9 cellular contexts compared by ENCODE assay signal in the genomic region with DNA sequence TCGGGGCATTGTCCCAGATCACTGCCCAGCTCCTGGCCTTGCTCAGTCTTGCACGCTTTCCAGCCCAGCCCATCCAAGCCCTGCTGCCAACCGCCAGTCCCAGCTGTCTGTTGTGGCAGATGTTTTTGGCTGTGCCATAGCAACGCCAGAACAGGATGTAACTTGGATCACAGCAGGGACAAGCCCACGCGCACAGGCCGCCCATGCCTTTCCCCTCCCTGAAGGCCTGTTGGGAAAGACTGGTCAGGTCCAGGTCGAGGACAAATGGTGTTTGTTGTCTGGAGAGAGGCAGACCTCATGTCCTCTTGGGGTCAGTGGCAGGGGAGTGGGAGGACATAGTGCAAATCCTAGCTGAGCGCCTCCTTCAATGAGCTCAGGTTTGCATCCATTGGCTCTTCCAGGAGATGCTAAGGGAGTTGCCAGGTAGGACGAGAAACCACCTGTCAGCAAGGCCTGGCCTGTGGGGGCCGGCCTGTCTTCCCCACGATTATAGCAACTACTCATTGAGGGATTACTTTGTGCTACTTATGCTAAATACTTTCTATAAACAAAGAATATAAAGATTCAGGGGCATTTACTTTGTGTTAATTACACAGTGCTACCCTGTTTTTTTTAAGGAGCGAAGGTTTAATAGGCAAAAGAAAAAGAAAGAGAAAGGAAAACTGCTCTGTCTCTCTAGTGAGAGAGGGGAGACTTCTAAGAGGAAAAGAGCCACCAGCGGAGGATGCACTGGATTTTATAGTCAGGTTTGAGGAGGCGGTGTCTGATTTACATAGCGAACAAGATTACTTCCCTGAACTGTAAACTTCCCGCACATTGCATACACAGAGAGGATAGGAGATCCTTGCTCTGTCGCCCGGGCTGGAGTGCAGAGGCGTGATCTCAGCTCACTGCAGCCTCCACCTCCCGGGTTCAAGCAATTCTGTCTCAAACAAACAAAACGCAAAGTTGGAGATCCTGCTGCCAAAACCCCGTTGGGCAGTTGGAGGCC. TPM values are rescaled to one million over a fixed set of nuclear protein-coding genes. Genes with fewer than 3 reads are reported as not detected.
A peak's percentile ranks its signal among the peaks of the same experiment; 100 is the strongest.
DNase-seq lines count a peak whose midpoint lies in the region; ATAC-seq and TF ChIP-seq lines count a peak whose summit lies in the region.
"Had no signal": no experiment of that assay in that cellular context is flagged by ENCODE, and none has a peak within 500 bp of the region (broad histone marks: within the 10 kb centered on the region; RNA-seq: fewer than 3 reads in every experiment).

No MANE protein-coding gene starts in this region.

- TF ChIP-seq EP300 in upper lobe of left lung (IDR thresholded peaks at IDR 0.05): peak in 3 of 4 donors; percentile 80 to 98 (median 96)

- no peak overlapping the region for H3K4me3 ChIP-seq in lower leg skin (ENCODE audit: low read depth, poor library complexity, severe bottlenecking)
- peak overlapping the region in 1 of 4 donors; percentile 9 for H3K4me3 ChIP-seq in upper lobe of left lung

- peak in 1 of 3 donors; percentile 60 for TF ChIP-seq CTCF in lower leg skin (IDR thresholded peaks at IDR 0.05)
- TF ChIP-seq CTCF in upper lobe of left lung (IDR thresholded peaks at IDR 0.05): no peak

- intact Hi-C loops in lower leg skin (cut with DNase I; ENCODE audit: low total_unique reads): no loop called here

- no peaks in the 10 kb centered on the region for H3K9me3 ChIP-seq in upper lobe of left lung

- TF ChIP-seq POLR2A in lower leg skin (IDR thresholded peaks at IDR 0.05) (no peak), upper lobe of left lung (IDR thresholded peaks at IDR 0.05) (no peak)

- peaks cover 6 to 24% (median 15%) of the 10 kb centered on the region in 4 donors for H3K4me1 ChIP-seq in upper lobe of left lung

- peak overlapping the region in 3 of 4 donors; percentile 32 to 37 (median 34) for H3K27ac ChIP-seq in upper lobe of left lung

- peak; percentile 86 to 93 for ATAC-seq in upper lobe of left lung (ENCODE audit: low FRiP score in 2 of 2)
- ATAC-seq in GM21423 (IDR thresholded peaks at IDR 0.05; ENCODE audit: unreplicated experiment): no peak
- ATAC-seq in GM18517 (IDR thresholded peaks at IDR 0.05; ENCODE audit: unreplicated experiment): no peak
- ATAC-seq: HCT116 had no signal

- peak; percentile 83 for DNase-seq in Daoy (ENCODE audit: low read depth)
- DNase-seq in NCI-H510A treated with DMSO at 0.1 percent for 48 hours (lab: John Stamatoyannopoulos, UW): peak; percentile 66
- peak; percentile 89 to 94 for DNase-seq in dermis microvascular lymphatic vessel endothelial cell (ENCODE audit: low read depth in 2 of 2)
- peak; percentile 85 to 95 for DNase-seq in lower leg skin (ENCODE audit: low spot score in 2 of 2)
- DNase-seq in upper lobe of left lung: peak; percentile 67 to 85
- no peak for DNase-seq in activated CD8-positive, alpha-beta memory T cell treated with anti-CD3 and anti-CD28 coated beads for 24 hours

- 28 to 30% methylated on average over 22 to 23 of the region's 23 CpGs for WGBS in lower leg skin, 2 donors
- 41 to 58% methylated on average over 22 to 23 of the region's 23 CpGs for WGBS in upper lobe of left lung, 2 donors

- H3K27me3 ChIP-seq in upper lobe of left lung: no peaks in the 10 kb centered on the region

- no peaks in the 10 kb centered on the region for H3K36me3 ChIP-seq in upper lobe of left lung

RNA-seq across cellular contexts. Expression of a gene that starts 42.8 kb away (rescaled TPM):
- total RNA-seq in Daoy (2014; rRNA removed; shearing (Covaris generic)): 65.4 and 136 TPM in 2 replicates
- 190 and 213 TPM in 2 replicates for total RNA-seq in dermis microvascular lymphatic vessel endothelial cell
- 100 to 1,000 TPM in 3 of 4 donors, 10 to 100 TPM in 1; 86.5 to 193 (median 146) TPM for total RNA-seq in lower leg skin
- 100 to 1,000 TPM; 154 to 297 (median 223) TPM for total RNA-seq in upper lobe of left lung

Comparison
In these comparisons a context has a peak if more than half of its experiments do, and no peak if none do; other contexts are left out.
1. ATAC-seq: peak in upper lobe of left lung (2 of 2); none in GM21423 (single experiment) and GM18517 (single experiment).